ENCODE assay signal across 15 cellular contexts in genomic region chr4:179596621-179597020, GRCh38.
DNase-seq lines count a peak whose midpoint lies in the region; ATAC-seq and TF ChIP-seq lines count a peak whose summit lies in the region.
"Had no signal": no experiment of that assay in that cellular context is flagged by ENCODE, and none has a peak within 500 bp of the region (broad histone marks: within the 10 kb centered on the region; RNA-seq: fewer than 3 reads in every experiment).

No MANE protein-coding gene starts in this region.

- H2BK12ac ChIP-seq in neuronal stem cell (ENCODE audit: low read length): no peak overlapping the region

- H3K4me1 ChIP-seq in neuronal stem cell (ENCODE audit: control insufficient read depth in 2 of 2, insufficient read depth in 1 of 2, low read depth in 1 of 2, low read length in 2 of 2): peaks cover 4 to 5% of the 10 kb centered on the region in 2 donors

- H3K27ac ChIP-seq in HL-60 (replicated peaks) (peak overlapping the region; percentile 12; the same call in 1 of the 2 replicates), neuronal stem cell (replicated peaks; ENCODE audit: low read length) (no peak overlapping the region)
- H3K27ac ChIP-seq: BLaER1 had no signal

- H3K4ac ChIP-seq in neuronal stem cell (ENCODE audit: low read length): no peak overlapping the region

- no peak overlapping the region for H3K14ac ChIP-seq in neuronal stem cell (ENCODE audit: low read length)

- H4K8ac ChIP-seq in neuronal stem cell (ENCODE audit: low read depth, low read length): no peak overlapping the region

- ATAC-seq in GM19467 (IDR thresholded peaks at IDR 0.05; ENCODE audit: unreplicated experiment) (no peak), GM18511 (IDR thresholded peaks at IDR 0.05; ENCODE audit: unreplicated experiment) (no peak)
- ATAC-seq: CD8-positive, alpha-beta T cell; K562 had no signal

- H3K79me1 ChIP-seq in neuronal stem cell (ENCODE audit: low read depth, low read length): no peaks in the 10 kb centered on the region

- no CpG with 5 or more reads among the region's 2 CpGs for WGBS in neuronal stem cell (ENCODE audit: extremely low coverage in 2 of 2, insufficient read length in 2 of 2, insufficient replicate concordance in 1 of 2), 2 donors

- no peak overlapping the region for H2BK15ac ChIP-seq in neuronal stem cell (ENCODE audit: low read length)

- DNase-seq in HL-60 (ENCODE audit: low read depth in 1 of 2, low spot score in 1 of 2) (no peak), astrocyte of the hippocampus (ENCODE audit: low read depth, low spot score) (peak; percentile 8), glomerular visceral epithelial cell (ENCODE audit: extremely low spot score) (peak; percentile 15), neuronal stem cell (ENCODE audit: low spot score) (no peak), SHP77 (lab: John Stamatoyannopoulos, UW) (no peak), HuH-7 (ENCODE audit: low spot score) (no peak)
- DNase-seq: 8988T; Calu3; CD8-positive, alpha-beta T cell; GF-D8; H9 had no signal

- H2AFZ ChIP-seq in neuronal stem cell (ENCODE audit: low read length): peak overlapping the region; percentile 90

- no peak overlapping the region for H2BK5ac ChIP-seq in neuronal stem cell (ENCODE audit: low read length)

- no peak for TF ChIP-seq CTCF in HL-60 (IDR thresholded peaks at IDR 0.05; ENCODE audit: insufficient read depth, low read length)

- H3K4me2 ChIP-seq in neuronal stem cell (ENCODE audit: insufficient read depth, low read length, poor library complexity, severe bottlenecking): no peak overlapping the region
- H3K4me2 ChIP-seq: BLaER1 had no signal

- no peak overlapping the region for H2BK120ac ChIP-seq in neuronal stem cell (ENCODE audit: low read depth, low read length)

- no peak overlapping the region for H3K9ac ChIP-seq in neuronal stem cell (ENCODE audit: low read depth, low read length, poor library complexity)
- H3K9ac ChIP-seq: BLaER1 had no signal

- H3K18ac ChIP-seq in neuronal stem cell (ENCODE audit: low read length): no peak overlapping the region

- H4K91ac ChIP-seq in neuronal stem cell (ENCODE audit: low read depth, low read length, poor library complexity): no peak overlapping the region

- no peaks in the 10 kb centered on the region for H3K9me3 ChIP-seq in neuronal stem cell (replicated peaks in 1 of 2; ENCODE audit: control insufficient read depth in 2 of 2, insufficient read depth in 1 of 2, low read depth in 1 of 2, low read length in 2 of 2)
- H3K9me3 ChIP-seq: BLaER1 had no signal

- H3K36me3 ChIP-seq in neuronal stem cell (replicated peaks in 1 of 2; ENCODE audit: control insufficient read depth in 2 of 2, insufficient read depth in 2 of 2, low read length in 2 of 2): no peaks in the 10 kb centered on the region
- H3K36me3 ChIP-seq: BLaER1 had no signal

- H2AK5ac ChIP-seq in neuronal stem cell (ENCODE audit: low read depth, low read length): no peak overlapping the region

- no peaks in the 10 kb centered on the region for H3K27me3 ChIP-seq in HL-60 (ENCODE audit: insufficient read depth, poor library complexity, severe bottlenecking)
- H3K27me3 ChIP-seq in neuronal stem cell (ENCODE audit: control insufficient read depth in 3 of 3, insufficient read depth in 3 of 3, low read depth in 1 of 3, low read length in 3 of 3): no peaks in the 10 kb centered on the region
- H3K27me3 ChIP-seq: BLaER1 had no signal

- no peak overlapping the region for H3K4me3 ChIP-seq in HL-60 (replicated peaks; ENCODE audit: insufficient read depth, low read length)
- H3K4me3 ChIP-seq in neuronal stem cell (ENCODE audit: low read length in 2 of 2): no peak overlapping the region
- H3K4me3 ChIP-seq: BLaER1, K562 had no signal

- H3K23ac ChIP-seq in neuronal stem cell (ENCODE audit: low read depth, low read length, poor library complexity): no peak overlapping the region

Comparison
In these comparisons a context has a peak if more than half of its experiments do, and no peak if none do; other contexts are left out.
1. DNase-seq: peak in astrocyte of the hippocampus (single experiment) and glomerular visceral epithelial cell (single experiment); none in HL-60 (0 of 2), neuronal stem cell (single experiment), SHP77 (0 of 2) and HuH-7 (single experiment).